Comparison of ENCODE assay signal across 27 cellular contexts in genomic region chr1:7614576-7615074, GRCh38.
"Had no signal": no experiment of that assay in that cellular context is flagged by ENCODE, and none has a peak within 500 bp of the region (broad histone marks: within the 10 kb centered on the region; RNA-seq: fewer than 3 reads in every experiment).

No MANE protein-coding gene starts in this region.

- H3K4me3 ChIP-seq: lung, smooth muscle cell, stomach, thyroid gland, upper lobe of right lung had no signal

- H3K36me3 Mint-ChIP-seq: activated naive CD4-positive, alpha-beta T cell treated with anti-CD3 and anti-CD28 coated beads, Interleukin-2, amount 10 ng/mL, durations not matched to agents 7 days and 5 days; activated naive CD8-positive, alpha-beta T cell treated with anti-CD3 and anti-CD28 coated beads, Interleukin-2, amount 10 ng/mL, durations not matched to agents 7 days and 5 days; immature natural killer cell; stimulated activated naive B cell treated with anti-CD40 and anti-IgM and Interleukin-4, amounts not matched to agents 10 μg/mL and 1 μg/mL and 100 μg/mL, for 72 hours had no signal

- DNase-seq: activated CD4-positive, alpha-beta T cell treated with anti-CD3 and anti-CD28 coated beads for 48 hours; activated CD4-positive, alpha-beta T cell treated with anti-CD3 and anti-CD28 coated beads, Interleukin-2, amount 50 U/mL, for 48 hours; activated CD4-positive, CD25-positive, alpha-beta regulatory T cell; activated CD8-positive, alpha-beta memory T cell treated with anti-CD3 and anti-CD28 coated beads, Interleukin-2, amount 50 U/mL, for 4 hours; activated gamma-delta T cell; activated naive CD4-positive, alpha-beta T cell treated with anti-CD3 and anti-CD28 coated beads, Interleukin-2, amount 10 ng/mL, durations not matched to agents 7 days and 5 days; activated naive CD8-positive, alpha-beta T cell treated with anti-CD3 and anti-CD28 coated beads, Interleukin-2, amount 10 ng/mL, durations not matched to agents 7 days and 5 days; activated T-cell treated with anti-CD3 and anti-CD28 coated beads, Interleukin-2, amount 50 U/mL, for 1 hour; central memory CD4-positive, alpha-beta T cell; endodermal cell; foreskin fibroblast; hypothalamus; immature natural killer cell; mesendoderm; stimulated activated CD4-positive, alpha-beta T cell treated with anti-CD3 and anti-CD28 coated beads, Interleukin-15, amount 100 ng/mL, for 24 hours; stimulated activated CD4-positive, alpha-beta T cell treated with anti-CD3 and anti-CD28 coated beads, Interleukin-2, amount 100 ng/mL, for 24 hours; stimulated activated naive B cell treated with anti-CD40 and anti-IgM and Interleukin-4, amounts not matched to agents 10 μg/mL and 1 μg/mL and 100 μg/mL, for 72 hours; stomach; thyroid gland; upper lobe of right lung had no signal

- H3K9me3 ChIP-seq: neutrophil, stomach, thyroid gland, upper lobe of right lung had no signal

- H3K4me1 ChIP-seq: stomach, thyroid gland had no signal

- H3K4me2 ChIP-seq: smooth muscle cell had no signal

- H3K27me3 ChIP-seq: neutrophil, thyroid gland had no signal

- H3K4me1 Mint-ChIP-seq: activated naive CD4-positive, alpha-beta T cell treated with anti-CD3 and anti-CD28 coated beads, Interleukin-2, amount 10 ng/mL, durations not matched to agents 7 days and 5 days; activated naive CD8-positive, alpha-beta T cell treated with anti-CD3 and anti-CD28 coated beads, Interleukin-2, amount 10 ng/mL, durations not matched to agents 7 days and 5 days; immature natural killer cell; nephron had no signal

- H3K4me3 Mint-ChIP-seq: activated naive CD4-positive, alpha-beta T cell treated with anti-CD3 and anti-CD28 coated beads, Interleukin-2, amount 10 ng/mL, durations not matched to agents 7 days and 5 days; activated naive CD8-positive, alpha-beta T cell treated with anti-CD3 and anti-CD28 coated beads, Interleukin-2, amount 10 ng/mL, durations not matched to agents 7 days and 5 days; dendritic cell treated with granulocyte-macrophage colony-stimulating factor and Interleukin-4, amounts not matched to agents 40 ng/mL and 50 ng/mL, for 4 days; endodermal cell; immature natural killer cell; nephron; stimulated activated naive B cell treated with anti-CD40 and anti-IgM and Interleukin-4, amounts not matched to agents 10 μg/mL and 1 μg/mL and 100 μg/mL, for 72 hours had no signal

- H3K27ac ChIP-seq: neutrophil, stomach, thyroid gland, upper lobe of right lung had no signal

- H3K27me3 Mint-ChIP-seq: activated naive CD4-positive, alpha-beta T cell treated with anti-CD3 and anti-CD28 coated beads, Interleukin-2, amount 10 ng/mL, durations not matched to agents 7 days and 5 days; activated naive CD8-positive, alpha-beta T cell treated with anti-CD3 and anti-CD28 coated beads, Interleukin-2, amount 10 ng/mL, durations not matched to agents 7 days and 5 days; dendritic cell treated with granulocyte-macrophage colony-stimulating factor and Interleukin-4, amounts not matched to agents 40 ng/mL and 50 ng/mL, for 4 days had no signal

- H3K27ac Mint-ChIP-seq: activated naive CD4-positive, alpha-beta T cell treated with anti-CD3 and anti-CD28 coated beads, Interleukin-2, amount 10 ng/mL, durations not matched to agents 7 days and 5 days; activated naive CD8-positive, alpha-beta T cell treated with anti-CD3 and anti-CD28 coated beads, Interleukin-2, amount 10 ng/mL, durations not matched to agents 7 days and 5 days; dendritic cell treated with granulocyte-macrophage colony-stimulating factor and Interleukin-4, amounts not matched to agents 40 ng/mL and 50 ng/mL, for 4 days; endodermal cell; immature natural killer cell; nephron; progenitor cell of endocrine pancreas; stimulated activated naive B cell treated with anti-CD40 and anti-IgM and Interleukin-4, amounts not matched to agents 10 μg/mL and 1 μg/mL and 100 μg/mL, for 72 hours had no signal

- H3K9me3 Mint-ChIP-seq: activated naive CD4-positive, alpha-beta T cell treated with anti-CD3 and anti-CD28 coated beads, Interleukin-2, amount 10 ng/mL, durations not matched to agents 7 days and 5 days; activated naive CD8-positive, alpha-beta T cell treated with anti-CD3 and anti-CD28 coated beads, Interleukin-2, amount 10 ng/mL, durations not matched to agents 7 days and 5 days; dendritic cell treated with granulocyte-macrophage colony-stimulating factor and Interleukin-4, amounts not matched to agents 40 ng/mL and 50 ng/mL, for 4 days; endodermal cell; immature natural killer cell; nephron; stimulated activated naive B cell treated with anti-CD40 and anti-IgM and Interleukin-4, amounts not matched to agents 10 μg/mL and 1 μg/mL and 100 μg/mL, for 72 hours had no signal

- H3K36me3 ChIP-seq: neutrophil, stomach, thyroid gland, upper lobe of right lung had no signal

- ATAC-seq: esophagus mucosa; stimulated activated naive B cell treated with anti-CD40 and anti-IgM and Interleukin-4, amounts not matched to agents 10 μg/mL and 1 μg/mL and 100 μg/mL, for 72 hours; upper lobe of right lung had no signal
